16 cellular contexts compared by ENCODE assay signal in genomic region chr4:21451032-21451431, GRCh38.
DNase-seq lines count a peak whose midpoint lies in the region; ATAC-seq and TF ChIP-seq lines count a peak whose summit lies in the region.
"Had no signal": no experiment of that assay in that cellular context is flagged by ENCODE, and none has a peak within 500 bp of the region (broad histone marks: within the 10 kb centered on the region; RNA-seq: fewer than 3 reads in every experiment).

No MANE protein-coding gene starts in this region.

- no peak for TF ChIP-seq CTCF in cardiac fibroblast (IDR thresholded peaks at IDR 0.05; ENCODE audit: low read depth, low read length)

- peak; percentile 73 for DNase-seq in EL
- peak; percentile 42 to 83 for DNase-seq in NCI-H524 (lab: John Stamatoyannopoulos, UW)
- peak; percentile 2 to 36 for DNase-seq in cardiac fibroblast (ENCODE audit: low read depth in 2 of 2)
- DNase-seq in kidney tubule cell (ENCODE audit: low spot score) = peak; percentile 97
- no peak for DNase-seq in NCI-H2107 treated with DMSO at 0.1 percent for 48 hours (lab: John Stamatoyannopoulos, UW; ENCODE audit: unreplicated experiment)
- no peak for DNase-seq in GM19240 (ENCODE audit: insufficient read length, low spot score)
- DNase-seq in SIG-M5 treated with dmso at 0.1 percent for 504 hours (lab: John Stamatoyannopoulos, UW; ENCODE audit: unreplicated experiment) = no peak
- DNase-seq: activated CD4-positive, alpha-beta T cell treated with anti-CD3 and anti-CD28 coated beads, Interleukin-2, amount 10 ng/mL, durations not matched to agents 7 days and 5 days; activated T-cell treated with anti-CD3 and anti-CD28 coated beads, Interleukin-2, amount 50 U/mL, for 72 hours; amygdala; effector CD8-positive, alpha-beta T cell; Karpas-422; T-cell had no signal

- H3K4me3 ChIP-seq in cardiac fibroblast (replicated peaks in 1 of 2; ENCODE audit: low read depth in 2 of 2, low read length in 2 of 2) = no peak overlapping the region
- H3K4me3 ChIP-seq: BLaER1, skin epidermis had no signal

- no peak for ATAC-seq in GM19035 (IDR thresholded peaks at IDR 0.05; ENCODE audit: unreplicated experiment)
- ATAC-seq: activated T-cell treated with anti-CD3 and anti-CD28 coated beads, Interleukin-2, amount 50 U/mL, for 72 hours; T-cell had no signal

Comparison
In these comparisons a context has a peak if more than half of its experiments do, and no peak if none do; other contexts are left out.
1. DNase-seq: peak in EL (single experiment), NCI-H524 (2 of 2), cardiac fibroblast (2 of 2) and kidney tubule cell (single experiment); none in NCI-H2107 treated with DMSO at 0.1 percent for 48 hours (single experiment), GM19240 (single experiment) and SIG-M5 treated with dmso at 0.1 percent for 504 hours (single experiment).